ENCODE assay signal across 27 cellular contexts in genomic region chr7:7175075-7175695, GRCh38. TPM values are rescaled to one million over a fixed set of nuclear protein-coding genes. Genes with fewer than 3 reads are reported as not detected.
DNase-seq lines count a peak whose midpoint lies in the region; ATAC-seq, FAIRE-seq and TF ChIP-seq lines count a peak whose summit lies in the region.
"Had no signal": no experiment of that assay in that cellular context is flagged by ENCODE, and none has a peak within 500 bp of the region (broad histone marks: within the 10 kb centered on the region; RNA-seq: fewer than 3 reads in every experiment).

No MANE protein-coding gene starts in this region.

- H2AK5ac ChIP-seq in trophoblast cell (ENCODE audit: low read length) = no peak overlapping the region

- H3K27me3 Mint-ChIP-seq in astrocyte (ENCODE audit: low read depth, unreplicated experiment) = no peaks in the 10 kb centered on the region
- H3K27me3 Mint-ChIP-seq: activated naive CD8-positive, alpha-beta T cell; activated T-helper 17 cell treated with anti-CD3 and anti-CD28 coated beads, Interleukin-2, amount 50 U/mL, for 72 hours; stimulated activated naive CD8-positive, alpha-beta T cell treated with anti-CD3 and anti-CD28 coated beads, Interleukin-15, Interleukin-2, amounts not matched to agents 100 ng/mL and 50 ng/mL, for 24 hours had no signal

- H3K4me1 ChIP-seq in astrocyte (ENCODE audit: insufficient read depth, low read length) (peaks cover 20% of the 10 kb centered on the region), trophoblast cell (ENCODE audit: control insufficient read depth in 1 of 2, insufficient read depth in 2 of 2, low read length in 2 of 2) (peaks cover 2 to 6% of the 10 kb centered on the region in 2 experiments), right cardiac atrium (ENCODE audit: control insufficient read depth, insufficient read depth, low read length) (no peaks in the 10 kb centered on the region), heart right ventricle (peaks cover 0 to 13% (median 0%) of the 10 kb centered on the region in 9 donors)
- H3K4me1 ChIP-seq: BE2C, tibial nerve had no signal

- H3K36me3 Mint-ChIP-seq in astrocyte (ENCODE audit: low read depth, unreplicated experiment) = no peaks in the 10 kb centered on the region

- H3K4me2 ChIP-seq in astrocyte (ENCODE audit: low read length) = no peak overlapping the region
- H3K4me2 ChIP-seq in trophoblast cell (ENCODE audit: low read length) = no peak overlapping the region

- H3K27me3 ChIP-seq in astrocyte (ENCODE audit: insufficient read depth, low read length) = no peaks in the 10 kb centered on the region
- no peaks in the 10 kb centered on the region for H3K27me3 ChIP-seq in trophoblast cell (ENCODE audit: insufficient read depth, low read length)
- H3K27me3 ChIP-seq in right cardiac atrium (ENCODE audit: control insufficient read depth, insufficient read depth) = no peaks in the 10 kb centered on the region
- no peaks in the 10 kb centered on the region for H3K27me3 ChIP-seq in heart right ventricle
- H3K27me3 ChIP-seq: BE2C, body of pancreas, neutrophil, tibial nerve had no signal

- H2AFZ ChIP-seq in astrocyte (ENCODE audit: low read depth, low read length) = no peak overlapping the region
- no peak overlapping the region for H2AFZ ChIP-seq in trophoblast cell (ENCODE audit: insufficient read depth, low read length, poor library complexity)

- H3K27ac Mint-ChIP-seq in astrocyte (ENCODE audit: unreplicated experiment) = no peak overlapping the region
- H3K27ac Mint-ChIP-seq: activated T-helper 17 cell treated with anti-CD3 and anti-CD28 coated beads, Interleukin-2, amount 50 U/mL, for 72 hours; stimulated activated naive CD8-positive, alpha-beta T cell treated with anti-CD3 and anti-CD28 coated beads, Interleukin-15, Interleukin-2, amounts not matched to agents 100 ng/mL and 50 ng/mL, for 24 hours had no signal

- no peaks in the 10 kb centered on the region for H4K20me1 ChIP-seq in astrocyte (ENCODE audit: insufficient read depth, low read length)

- H3K4me1 Mint-ChIP-seq in astrocyte (ENCODE audit: low read depth, unreplicated experiment) = peaks cover 21% of the 10 kb centered on the region

- H3K9me3 Mint-ChIP-seq in astrocyte (ENCODE audit: unreplicated experiment) = peaks cover 5% of the 10 kb centered on the region

- peak overlapping the region; percentile 98 for H3K27ac ChIP-seq in astrocyte (ENCODE audit: low read depth, low read length)
- peak overlapping the region; percentile 87 for H3K27ac ChIP-seq in trophoblast cell (ENCODE audit: low read depth, low read length)
- H3K27ac ChIP-seq in right cardiac atrium (ENCODE audit: low read length) = no peak overlapping the region
- H3K27ac ChIP-seq in heart right ventricle = no peak overlapping the region
- H3K27ac ChIP-seq: body of pancreas, coronary artery, neutrophil, RWPE1, tibial nerve, WERI-Rb-1 had no signal

- DNase-seq in LHCN-M2 (ENCODE audit: low read depth) = peak; percentile 45
- DNase-seq in astrocyte (ENCODE audit: low read depth) = no peak
- peak; percentile 24 for DNase-seq in fibroblast of the aortic adventitia (ENCODE audit: low read depth)
- DNase-seq in trophoblast cell = peak in 1 of 2 donors; percentile 79
- DNase-seq in NOMO-1 treated with DMSO at 0.1 percent for 48 hours (lab: John Stamatoyannopoulos, UW; ENCODE audit: unreplicated experiment) = no peak
- no peak for DNase-seq in NCI-H1092 treated with DMSO at 0.1 percent for 48 hours (lab: John Stamatoyannopoulos, UW)
- DNase-seq in right cardiac atrium = no peak
- DNase-seq in heart right ventricle = no peak
- DNase-seq: activated CD4-positive, alpha-beta T cell treated with anti-CD3 and anti-CD28 coated beads, Interleukin-2, amount 50 U/mL, for 1 hour; BE2C; body of pancreas; COR-L47; GOT3; left ventricle myocardium superior; MM.1S; NCI-H524; SK-N-SH; stimulated activated CD4-positive, alpha-beta T cell treated with anti-CD3 and anti-CD28 coated beads, Interleukin-4, amount 100 ng/mL, for 4 hours; T-helper 2 cell; WERI-Rb-1 had no signal

- H3K4me3 ChIP-seq in astrocyte (ENCODE audit: insufficient read depth, low read depth, low read length) (no peak overlapping the region), fibroblast of the aortic adventitia (ENCODE audit: low read depth, low read length) (no peak overlapping the region), trophoblast cell (ENCODE audit: low read depth, low read length) (no peak overlapping the region), right cardiac atrium (ENCODE audit: low read length) (no peak overlapping the region), heart right ventricle (no peak overlapping the region)
- H3K4me3 ChIP-seq: body of pancreas, coronary artery, tibial nerve had no signal

- no CpG with 5 or more reads among the region's 2 CpGs for WGBS in trophoblast cell (ENCODE audit: extremely low coverage, insufficient coverage, insufficient read length)
- WGBS in right cardiac atrium = 55% methylated on average over 2 of the region's 2 CpGs
- WGBS in heart right ventricle, 2 donors = 55 to 57% methylated on average over 2 of the region's 2 CpGs

- H3K9me3 ChIP-seq in astrocyte (ENCODE audit: insufficient read depth, low read depth, low read length) (no peaks in the 10 kb centered on the region), trophoblast cell (ENCODE audit: insufficient read depth, low read depth, low read length) (no peaks in the 10 kb centered on the region), right cardiac atrium (ENCODE audit: control insufficient read depth, low read length) (no peaks in the 10 kb centered on the region), heart right ventricle (peaks cover 0 to 40% (median 13%) of the 10 kb centered on the region in 11 donors)
- H3K9me3 ChIP-seq: BE2C, body of pancreas, neutrophil had no signal

- H4K12ac ChIP-seq in trophoblast cell (ENCODE audit: low read depth, low read length) = no peak overlapping the region

- H3K36me3 ChIP-seq in astrocyte (ENCODE audit: insufficient read depth, low read length) = no peaks in the 10 kb centered on the region
- H3K36me3 ChIP-seq in trophoblast cell (ENCODE audit: control insufficient read depth in 1 of 2, insufficient read depth in 2 of 2, low read length in 2 of 2) = no peaks in the 10 kb centered on the region
- no peaks in the 10 kb centered on the region for H3K36me3 ChIP-seq in heart right ventricle
- H3K36me3 ChIP-seq: BE2C, neutrophil, tibial nerve, WERI-Rb-1 had no signal

- no peak overlapping the region for H4K8ac ChIP-seq in trophoblast cell (ENCODE audit: low read depth, low read length)

- H3K4me3 Mint-ChIP-seq in astrocyte (ENCODE audit: unreplicated experiment) = no peak overlapping the region
- H3K4me3 Mint-ChIP-seq: activated naive CD8-positive, alpha-beta T cell; activated T-helper 17 cell treated with anti-CD3 and anti-CD28 coated beads, Interleukin-2, amount 50 U/mL, for 72 hours; stimulated activated naive CD8-positive, alpha-beta T cell treated with anti-CD3 and anti-CD28 coated beads, Interleukin-15, Interleukin-2, amounts not matched to agents 100 ng/mL and 50 ng/mL, for 24 hours had no signal

- intact Hi-C loops in right cardiac atrium (cut with DNase I) (no loop called here), heart right ventricle (cut with DNase I) (no loop called here)

- H3K18ac ChIP-seq in trophoblast cell (ENCODE audit: low read length) = no peak overlapping the region

- no peak for TF ChIP-seq CTCF in astrocyte (IDR thresholded peaks at IDR 0.05; ENCODE audit: insufficient read depth, low read depth, low read length)
- TF ChIP-seq CTCF in fibroblast of the aortic adventitia (IDR thresholded peaks at IDR 0.05; ENCODE audit: insufficient read depth, low read length) = no peak
- TF ChIP-seq CTCF in heart right ventricle (IDR thresholded peaks at IDR 0.05) = no peak

- ATAC-seq in right cardiac atrium (no peak), heart right ventricle (no peak)
- ATAC-seq: activated T-helper 17 cell treated with anti-CD3 and anti-CD28 coated beads, Interleukin-2, amount 50 U/mL, for 72 hours; body of pancreas; left ventricle myocardium superior had no signal

- H3K9ac ChIP-seq in astrocyte (ENCODE audit: low read length) = no peak overlapping the region
- no peak overlapping the region for H3K9ac ChIP-seq in trophoblast cell (ENCODE audit: low read length)
- H3K9ac ChIP-seq: SK-N-SH had no signal

- no peak overlapping the region for H3K23ac ChIP-seq in trophoblast cell (ENCODE audit: low read length)

- H2BK12ac ChIP-seq in trophoblast cell (ENCODE audit: low read length) = peak overlapping the region; percentile 51

- H3K79me1 ChIP-seq in trophoblast cell (ENCODE audit: low read length) = peaks cover 14% of the 10 kb centered on the region

- H3K14ac ChIP-seq in trophoblast cell (ENCODE audit: low read length) = no peak overlapping the region

- H2BK120ac ChIP-seq in trophoblast cell (ENCODE audit: insufficient read depth, low read length, poor library complexity) = peak overlapping the region; percentile 36

- H2BK5ac ChIP-seq in trophoblast cell (ENCODE audit: low read depth, low read length, poor library complexity) = peak overlapping the region; percentile 54

- H3K79me2 ChIP-seq in astrocyte (ENCODE audit: insufficient read depth, low read length) = no peaks in the 10 kb centered on the region
- no peaks in the 10 kb centered on the region for H3K79me2 ChIP-seq in trophoblast cell (ENCODE audit: control insufficient read depth, insufficient read depth, low read length, poor library complexity)

- no peak for FAIRE-seq in astrocyte (lab: Jason Lieb, UNC)

- H3K4ac ChIP-seq in trophoblast cell (ENCODE audit: low read depth, low read length) = no peak overlapping the region

- peak overlapping the region; percentile 7 for H4K91ac ChIP-seq in trophoblast cell (ENCODE audit: low read depth, low read length)

RNA-seq across cellular contexts. Expression of gene C1GALT1, which starts 7.2 kb away (rescaled TPM):
- total RNA-seq in LHCN-M2 (2014; rRNA removed) (555 and 675 TPM in 2 replicates), astrocyte (38.6 and 40.0 TPM in 2 replicates), fibroblast of the aortic adventitia (ENCODE audit: low replicate concordance) (14.0 and 90.0 TPM in 2 replicates), right cardiac atrium (10 to 100 TPM; 19.2 to 23.3 (median 20.1) TPM), heart right ventricle (10 to 100 TPM; 14.8 to 31.9 (median 21.5) TPM)
- polyA plus RNA-seq in LHCN-M2 (2012) = 67.7 TPM
- 142 and 155 TPM in 2 replicates for polyA plus RNA-seq in trophoblast cell (2013)
- polyA plus RNA-seq in right cardiac atrium (5.2 TPM), heart right ventricle (1 to 10 TPM; 6.2 to 6.4 TPM)

Comparison
In these comparisons a context has a peak if more than half of its experiments do, and no peak if none do; other contexts are left out.
1. DNase-seq: peak in LHCN-M2 (single experiment) and fibroblast of the aortic adventitia (single experiment); none in astrocyte (single experiment), NOMO-1 treated with DMSO at 0.1 percent for 48 hours (single experiment), NCI-H1092 treated with DMSO at 0.1 percent for 48 hours (single experiment), right cardiac atrium (0 of 3) and heart right ventricle (0 of 2).
2. H3K27ac ChIP-seq: peak in astrocyte (single experiment) and trophoblast cell (single experiment); none in right cardiac atrium (single experiment) and heart right ventricle (0 of 10).